In genomic region chr11:131889760-131890620, GRCh38 we compare ENCODE assay signal across 1 cellular context.
TF ChIP-seq lines count a peak whose summit lies in the region.

No MANE protein-coding gene starts in this region.

TF ChIP-seq in GM12878, 131 proteins besides CTCF, POLR2A, EP300 and RAD21:
- no peak for TF ChIP-seq WRNIP1 (IDR thresholded peaks at IDR 0.05; ENCODE audit: borderline replicate concordance, low read depth, low read length)
- TF ChIP-seq ZNF217 (IDR thresholded peaks at IDR 0.05): no peak
- peak; percentile 83 for TF ChIP-seq ZZZ3 (IDR thresholded peaks at IDR 0.05; ENCODE audit: control insufficient read depth, insufficient read length, low read depth)
- TF ChIP-seq HDGF (IDR thresholded peaks at IDR 0.05): peak; percentile 87
